10 cellular contexts compared by ENCODE assay signal in genomic region chr5:150615141-150615699, GRCh38. TPM values are rescaled to one million over a fixed set of nuclear protein-coding genes. Genes with fewer than 3 reads are reported as not detected.
DNase-seq lines count a peak whose midpoint lies in the region; TF ChIP-seq lines count a peak whose summit lies in the region.
"Had no signal": no experiment of that assay in that cellular context is flagged by ENCODE, and none has a peak within 500 bp of the region (broad histone marks: within the 10 kb centered on the region; RNA-seq: fewer than 3 reads in every experiment).

No MANE protein-coding gene starts in this region.

- H3K27me3 ChIP-seq in esophagus squamous epithelium (no peaks in the 10 kb centered on the region), muscle layer of duodenum (ENCODE audit: low read depth, low read length) (no peaks in the 10 kb centered on the region)

- TF ChIP-seq POLR2A in esophagus squamous epithelium (IDR thresholded peaks at IDR 0.05): no peak

- 0 to 16% methylated on average over 4 to 8 of the region's 17 CpGs for WGBS in esophagus squamous epithelium, 2 donors

- H3K27ac ChIP-seq in 22Rv1: peak overlapping the region; percentile 40
- H3K27ac ChIP-seq in esophagus squamous epithelium: peak overlapping the region; percentile 22 to 70 (median 54)
- peak overlapping the region; percentile 72 for H3K27ac ChIP-seq in muscle layer of duodenum (ENCODE audit: low read length)

- H3K9me3 ChIP-seq in esophagus squamous epithelium (no peaks in the 10 kb centered on the region), muscle layer of duodenum (ENCODE audit: control insufficient read depth in 1 of 2, low read length in 2 of 2) (no peaks in the 10 kb centered on the region)

- TF ChIP-seq CTCF in 22Rv1 (IDR thresholded peaks at IDR 0.05) (no peak), esophagus squamous epithelium (IDR thresholded peaks at IDR 0.05) (no peak)

- intact Hi-C loops in esophagus squamous epithelium (cut with DNase I): no loop called here

- H3K36me3 ChIP-seq in esophagus squamous epithelium: no peaks in the 10 kb centered on the region
- H3K36me3 ChIP-seq in muscle layer of duodenum (ENCODE audit: control insufficient read depth in 1 of 2, insufficient read depth in 2 of 2, low read length in 2 of 2): no peaks in the 10 kb centered on the region

- DNase-seq in NCI-H524 (lab: John Stamatoyannopoulos, UW): peak; percentile 93 to 95
- no peak for DNase-seq in esophagus squamous epithelium (lab: John Stamatoyannopoulos, UW)
- DNase-seq in activated CD8-positive, alpha-beta memory T cell treated with anti-CD3 and anti-CD28 coated beads, Interleukin-2, amount 50 U/mL, for 48 hours: no peak
- no peak for DNase-seq in islet precursor cell
- no peak for DNase-seq in stimulated activated CD8-positive, alpha-beta memory T cell treated with anti-CD3 and anti-CD28 coated beads, Interleukin-4, amount 100 ng/mL, for 48 hours
- DNase-seq in NCI-H128 (lab: John Stamatoyannopoulos, UW; ENCODE audit: unreplicated experiment): no peak
- DNase-seq: activated CD4-positive, alpha-beta T cell treated with anti-CD3 and anti-CD28 coated beads for 4 hours; naive B cell had no signal

- H3K4me1 ChIP-seq in esophagus squamous epithelium (peaks cover 29 to 98% (median 85%) of the 10 kb centered on the region in 3 donors), muscle layer of duodenum (ENCODE audit: control insufficient read depth in 1 of 2, insufficient read depth in 2 of 2, low read length in 2 of 2) (peaks cover 66 to 88% of the 10 kb centered on the region in 2 donors)

- no peak overlapping the region for H3K4me3 ChIP-seq in esophagus squamous epithelium
- H3K4me3 ChIP-seq in muscle layer of duodenum (ENCODE audit: low read depth in 1 of 2, low read length in 2 of 2): peak overlapping the region; percentile 8 to 23

RNA-seq across cellular contexts. Expression of gene SYNPO, which starts 25.2 kb away (rescaled TPM):
- total RNA-seq in esophagus squamous epithelium: 1 to 10 TPM; 2.5 to 8.8 (median 5.6) TPM

RNA-seq across cellular contexts. Expression of gene MYOZ3, which starts 45.8 kb away (rescaled TPM):
- total RNA-seq in esophagus squamous epithelium: under 1 TPM in 1 of 4 donors, not detected in 3; under 0.01 TPM

Comparison
In these comparisons a context has a peak if more than half of its experiments do, and no peak if none do; other contexts are left out.
1. DNase-seq: peak in NCI-H524 (2 of 2); none in esophagus squamous epithelium (single experiment), activated CD8-positive, alpha-beta memory T cell treated with anti-CD3 and anti-CD28 coated beads, Interleukin-2, amount 50 U/mL, for 48 hours (single experiment), islet precursor cell (single experiment), stimulated activated CD8-positive, alpha-beta memory T cell treated with anti-CD3 and anti-CD28 coated beads, Interleukin-4, amount 100 ng/mL, for 48 hours (single experiment) and NCI-H128 (single experiment).
2. H3K4me3 ChIP-seq: peak in muscle layer of duodenum (2 of 2); none in esophagus squamous epithelium (0 of 4).
3. Peak in every context shown above with its lines, with median percentiles within 50 percentile points of each other: H3K27ac ChIP-seq.